In the genomic region with DNA sequence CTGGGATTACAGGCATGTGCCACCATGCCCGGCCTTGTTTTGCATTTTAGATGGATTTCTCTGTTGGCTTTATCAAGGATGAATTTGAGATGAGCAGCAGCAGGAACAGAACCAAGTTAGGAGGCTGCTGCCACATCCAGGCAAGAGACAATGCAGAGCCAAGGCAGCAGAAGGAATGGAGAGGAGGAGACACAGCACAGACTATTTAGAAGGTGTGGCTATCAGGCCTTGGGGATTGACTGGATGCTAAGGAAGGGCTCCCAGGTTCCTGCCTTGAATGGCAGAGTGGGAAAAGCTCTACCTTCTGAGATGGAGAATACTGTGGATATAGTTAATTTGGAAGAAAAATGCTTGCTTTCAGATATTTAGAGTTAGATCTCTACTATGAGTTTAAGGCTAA, we compare ENCODE assay signal across 7 cellular contexts.
"Had no signal": no experiment of that assay in that cellular context is flagged by ENCODE, and none has a peak within 500 bp of the region (broad histone marks: within the 10 kb centered on the region; RNA-seq: fewer than 3 reads in every experiment).

No MANE protein-coding gene starts in this region.

- H3K27ac Mint-ChIP-seq: GM23338, H9, HFFc6 had no signal

- H3K4me2 ChIP-seq: GM23338 had no signal

- H3K4me3 Mint-ChIP-seq: GM23338, H9, HFFc6 had no signal

- H2AFZ ChIP-seq: GM23338 had no signal

- H3K4me3 ChIP-seq: GM23338, K562 had no signal

- DNase-seq: H9, HCEC 1CT, HFFc6, IMR-90, KG1 had no signal
